15 cellular contexts compared by ENCODE assay signal in genomic region chr5:14783689-14784088, GRCh38.
A peak's percentile ranks its signal among the peaks of the same experiment; 100 is the strongest.
DNase-seq lines count a peak whose midpoint lies in the region; ATAC-seq and TF ChIP-seq lines count a peak whose summit lies in the region.
"Had no signal": no experiment of that assay in that cellular context is flagged by ENCODE, and none has a peak within 500 bp of the region (broad histone marks: within the 10 kb centered on the region; RNA-seq: fewer than 3 reads in every experiment).

No MANE protein-coding gene starts in this region.

- H3K4me1 ChIP-seq in mucosa of descending colon (ENCODE audit: low read depth), result no peaks in the 10 kb centered on the region
- peaks cover 14% of the 10 kb centered on the region for H3K4me1 ChIP-seq in psoas muscle

- H3K4me3 Mint-ChIP-seq in activated naive CD4-positive, alpha-beta T cell treated with anti-CD3 and anti-CD28 coated beads, Interleukin-2, amount 50 U/mL, for 24 hours, result no peak overlapping the region
- no peak overlapping the region for H3K4me3 Mint-ChIP-seq in activated naive CD4-positive, alpha-beta T cell treated with anti-CD3 and anti-CD28 coated beads, Interleukin-2, amount 10 ng/mL, durations not matched to agents 7 days and 5 days
- H3K4me3 Mint-ChIP-seq: stimulated activated naive CD8-positive, alpha-beta T cell treated with anti-CD3 and anti-CD28 coated beads, Interleukin-15, Interleukin-2, amounts not matched to agents 100 ng/mL and 50 ng/mL, for 24 hours had no signal

- CTCF ChIA-PET in activated naive CD4-positive, alpha-beta T cell treated with anti-CD3 and anti-CD28 coated beads, Interleukin-2, amount 10 ng/mL, durations not matched to agents 7 days and 5 days (lab: Charles Lee), result no interaction called here

- H3K27ac ChIP-seq in psoas muscle, result no peak overlapping the region
- H3K27ac ChIP-seq: vagina had no signal

- H3K36me3 ChIP-seq in mucosa of descending colon (ENCODE audit: low read depth) (no peaks in the 10 kb centered on the region), psoas muscle (ENCODE audit: insufficient read depth in 1 of 2, low read depth in 1 of 2) (no peaks in the 10 kb centered on the region)
- H3K36me3 ChIP-seq: vagina had no signal

- TF ChIP-seq CTCF in mucosa of descending colon (IDR thresholded peaks at IDR 0.05) (no peak), psoas muscle (IDR thresholded peaks at IDR 0.05) (no peak)

- ATAC-seq in GM21576 (IDR thresholded peaks at IDR 0.05; ENCODE audit: unreplicated experiment) (peak; percentile 77), HG03378 (IDR thresholded peaks at IDR 0.05; ENCODE audit: unreplicated experiment) (peak; percentile 79), mucosa of descending colon (no peak), psoas muscle (no peak)
- peak; percentile 57 for ATAC-seq in stimulated activated naive CD8-positive, alpha-beta T cell treated with anti-CD3 and anti-CD28 coated beads, Interleukin-15, Interleukin-2, amounts not matched to agents 100 U/mL and 50 U/mL, for 24 hours

- peaks cover 77% of the 10 kb centered on the region for H3K4me1 Mint-ChIP-seq in activated naive CD4-positive, alpha-beta T cell treated with anti-CD3 and anti-CD28 coated beads, Interleukin-2, amount 50 U/mL, for 24 hours
- peaks cover 9% of the 10 kb centered on the region for H3K4me1 Mint-ChIP-seq in activated naive CD4-positive, alpha-beta T cell treated with anti-CD3 and anti-CD28 coated beads, Interleukin-2, amount 10 ng/mL, durations not matched to agents 7 days and 5 days

- H3K27me3 Mint-ChIP-seq in activated naive CD4-positive, alpha-beta T cell treated with anti-CD3 and anti-CD28 coated beads, Interleukin-2, amount 50 U/mL, for 24 hours, result no peaks in the 10 kb centered on the region
- H3K27me3 Mint-ChIP-seq in activated naive CD4-positive, alpha-beta T cell treated with anti-CD3 and anti-CD28 coated beads, Interleukin-2, amount 10 ng/mL, durations not matched to agents 7 days and 5 days, result no peaks in the 10 kb centered on the region
- H3K27me3 Mint-ChIP-seq: stimulated activated naive CD8-positive, alpha-beta T cell treated with anti-CD3 and anti-CD28 coated beads, Interleukin-15, Interleukin-2, amounts not matched to agents 100 ng/mL and 50 ng/mL, for 24 hours had no signal

- H3K9me3 Mint-ChIP-seq in activated naive CD4-positive, alpha-beta T cell treated with anti-CD3 and anti-CD28 coated beads, Interleukin-2, amount 50 U/mL, for 24 hours, result no peaks in the 10 kb centered on the region
- H3K9me3 Mint-ChIP-seq in activated naive CD4-positive, alpha-beta T cell treated with anti-CD3 and anti-CD28 coated beads, Interleukin-2, amount 10 ng/mL, durations not matched to agents 7 days and 5 days, result peaks cover 2% of the 10 kb centered on the region
- H3K9me3 Mint-ChIP-seq: stimulated activated naive CD8-positive, alpha-beta T cell treated with anti-CD3 and anti-CD28 coated beads, Interleukin-15, Interleukin-2, amounts not matched to agents 100 ng/mL and 50 ng/mL, for 24 hours had no signal

- H3K27me3 ChIP-seq in psoas muscle (ENCODE audit: insufficient read depth in 3 of 3, low read length in 2 of 3), result no peaks in the 10 kb centered on the region
- H3K27me3 ChIP-seq: vagina had no signal

- H3K27ac Mint-ChIP-seq in activated naive CD4-positive, alpha-beta T cell treated with anti-CD3 and anti-CD28 coated beads, Interleukin-2, amount 50 U/mL, for 24 hours, result peak overlapping the region; percentile 39
- no peak overlapping the region for H3K27ac Mint-ChIP-seq in activated naive CD4-positive, alpha-beta T cell treated with anti-CD3 and anti-CD28 coated beads, Interleukin-2, amount 10 ng/mL, durations not matched to agents 7 days and 5 days
- H3K27ac Mint-ChIP-seq: stimulated activated naive CD8-positive, alpha-beta T cell treated with anti-CD3 and anti-CD28 coated beads, Interleukin-15, Interleukin-2, amounts not matched to agents 100 ng/mL and 50 ng/mL, for 24 hours had no signal

- H3K4me3 ChIP-seq in mucosa of descending colon (no peak overlapping the region), psoas muscle (no peak overlapping the region)
- H3K4me3 ChIP-seq: vagina had no signal

- intact Hi-C loops in mucosa of descending colon (cut with DNase I, micrococcal nuclease) (no loop called here), psoas muscle (cut with DNase I) (no loop called here)

- WGBS in psoas muscle, 3 donors, result 89 to 92% (median 91%) methylated on average over 4 of the region's 4 CpGs

- H3K36me3 Mint-ChIP-seq in activated naive CD4-positive, alpha-beta T cell treated with anti-CD3 and anti-CD28 coated beads, Interleukin-2, amount 50 U/mL, for 24 hours, result peaks cover 30% of the 10 kb centered on the region
- H3K36me3 Mint-ChIP-seq in activated naive CD4-positive, alpha-beta T cell treated with anti-CD3 and anti-CD28 coated beads, Interleukin-2, amount 10 ng/mL, durations not matched to agents 7 days and 5 days, result peaks cover 20% of the 10 kb centered on the region

- H3K9me3 ChIP-seq in mucosa of descending colon (no peaks in the 10 kb centered on the region), psoas muscle (no peaks in the 10 kb centered on the region)
- H3K9me3 ChIP-seq: vagina had no signal

- no peak for DNase-seq in activated naive CD4-positive, alpha-beta T cell treated with anti-CD3 and anti-CD28 coated beads, Interleukin-2, amount 10 ng/mL, durations not matched to agents 7 days and 5 days
- no peak for DNase-seq in stimulated activated naive CD8-positive, alpha-beta T cell treated with anti-CD3 and anti-CD28 coated beads, Interleukin-15, Interleukin-2, amounts not matched to agents 100 U/mL and 50 U/mL, for 24 hours
- no peak for DNase-seq in stimulated activated CD4-positive, alpha-beta T cell treated with anti-CD3 and anti-CD28 coated beads, Interleukin-12 subunit alpha, Interleukin-12 subunit beta, amount 100 ng/mL, for 4 hours
- no peak for DNase-seq in mucosa of descending colon
- DNase-seq in psoas muscle, result no peak
- DNase-seq: activated CD4-positive, alpha-beta T cell treated with anti-CD3 and anti-CD28 coated beads for 1 hour; cortex of kidney; erythroblast; NCI-H2029; NCI-H69 had no signal

Comparison
In these comparisons a context has a peak if more than half of its experiments do, and no peak if none do; other contexts are left out.
1. ATAC-seq: peak in GM21576 (single experiment), HG03378 (single experiment) and stimulated activated naive CD8-positive, alpha-beta T cell treated with anti-CD3 and anti-CD28 coated beads, Interleukin-15, Interleukin-2, amounts not matched to agents 100 U/mL and 50 U/mL, for 24 hours (single experiment); none in mucosa of descending colon (single experiment) and psoas muscle (0 of 4).